In the genomic region with DNA sequence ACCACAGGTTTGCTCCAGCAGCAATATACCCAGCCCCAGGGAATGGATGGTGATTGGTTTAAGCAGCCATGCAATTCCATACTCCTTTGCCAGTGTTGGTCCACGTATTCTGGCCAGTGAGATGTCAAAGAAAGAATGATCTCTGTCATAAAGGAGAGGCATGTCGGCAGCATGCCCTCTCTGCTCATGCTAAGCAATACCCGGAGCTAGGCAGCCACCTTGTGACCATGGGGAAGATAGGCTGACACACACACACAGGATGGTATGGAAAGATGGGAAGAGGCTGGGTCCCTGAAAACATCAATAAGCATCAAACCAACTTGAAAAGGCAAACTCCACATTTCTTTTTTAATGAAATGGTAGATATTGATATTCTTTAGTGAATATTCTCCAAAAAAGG, we compare ENCODE assay signal across 30 cellular contexts. TPM values are rescaled to one million over a fixed set of nuclear protein-coding genes. Genes with fewer than 3 reads are reported as not detected.
A peak's percentile ranks its signal among the peaks of the same experiment; 100 is the strongest.
DNase-seq lines count a peak whose midpoint lies in the region; ATAC-seq and TF ChIP-seq lines count a peak whose summit lies in the region.
"Had no signal": no experiment of that assay in that cellular context is flagged by ENCODE, and none has a peak within 500 bp of the region (broad histone marks: within the 10 kb centered on the region; RNA-seq: fewer than 3 reads in every experiment).

No MANE protein-coding gene starts in this region.

- H3K4me1 ChIP-seq in mammary epithelial cell (ENCODE audit: insufficient read depth, low read length) (peaks cover 4% of the 10 kb centered on the region), body of pancreas (peaks cover 9% of the 10 kb centered on the region), gastrocnemius medialis (peaks cover 0 to 9% of the 10 kb centered on the region in 2 donors), Karpas-422 (ENCODE audit: low read length) (no peaks in the 10 kb centered on the region), neural progenitor cell (peaks cover 21% of the 10 kb centered on the region)
- H3K4me1 ChIP-seq: adrenal gland had no signal

- H3K9me3 ChIP-seq in mammary epithelial cell (replicated peaks; ENCODE audit: insufficient read depth, low read length) (no peaks in the 10 kb centered on the region), body of pancreas (no peaks in the 10 kb centered on the region), gastrocnemius medialis (no peaks in the 10 kb centered on the region), Karpas-422 (ENCODE audit: low read length) (no peaks in the 10 kb centered on the region), neural progenitor cell (ENCODE audit: low read depth) (no peaks in the 10 kb centered on the region)
- H3K9me3 ChIP-seq: adrenal gland, spleen, transverse colon had no signal

- ATAC-seq in body of pancreas: peak; percentile 21
- ATAC-seq in gastrocnemius medialis: peak; percentile 89 to 93
- ATAC-seq: activated T-cell treated with anti-CD3 and anti-CD28 coated beads, Interleukin-2, amount 50 U/mL, for 4 hours; right cardiac atrium had no signal

- peaks cover 19% of the 10 kb centered on the region for H3K4me1 Mint-ChIP-seq in neural progenitor cell
- H3K4me1 Mint-ChIP-seq: B cell had no signal

- no peak for TF ChIP-seq CTCF in mammary epithelial cell (conservative IDR thresholded peaks at IDR 0.05 in 1 of 2, IDR thresholded peaks at IDR 0.05 in 1 of 2; ENCODE audit: extremely low read depth in 1 of 2, insufficient read depth in 1 of 2, low read depth in 1 of 2, low read length in 2 of 2)
- TF ChIP-seq CTCF in NB4 (IDR thresholded peaks at IDR 0.05; ENCODE audit: low read depth, low read length): peak; percentile 2
- peak in 4 of 7 experiments; percentile 6 to 28 (median 15) for TF ChIP-seq CTCF in body of pancreas (IDR thresholded peaks at IDR 0.05)
- TF ChIP-seq CTCF in gastrocnemius medialis (IDR thresholded peaks at IDR 0.05 in 4 of 5, conservative IDR thresholded peaks at IDR 0.05 in 1 of 5): peak in 4 of 5 experiments; percentile 42 to 57 (median 48)
- TF ChIP-seq CTCF in neural progenitor cell (IDR thresholded peaks at IDR 0.05): no peak

- dilution Hi-C loops in mammary epithelial cell (cut with HindIII; ENCODE audit: low sequenced_read_pairs): no loop called here

- DNase-seq in T47D (ENCODE audit: low read depth in 1 of 2, low spot score in 1 of 2) (peak; percentile 62 to 73), mammary epithelial cell (no peak), NB4 (ENCODE audit: low read depth) (peak; percentile 32), body of pancreas (peak in 1 of 4 donors; percentile 33), gastrocnemius medialis (peak; percentile 56 to 65), SIG-M5 (lab: John Stamatoyannopoulos, UW) (no peak), Karpas-422 (no peak), neural progenitor cell (ENCODE audit: low spot score) (no peak)
- DNase-seq: activated CD4-positive, alpha-beta T cell treated with anti-CD3 and anti-CD28 coated beads, Interleukin-2, amount 10 ng/mL, durations not matched to agents 7 days and 5 days; activated gamma-delta T cell treated with Interleukin-2 at 50 U/mL for 16 hours; activated T-cell treated with anti-CD3 and anti-CD28 coated beads, Interleukin-2, amount 50 U/mL, for 4 hours; adrenal gland; brain microvascular endothelial cell; CD8-positive, alpha-beta memory T cell; DMS153; head of caudate nucleus; NCI-H1092 treated with DMSO at 0.1 percent for 48 hours; NCI-H187 treated with DMSO at 0.1 percent for 48 hours; NCI-H526; nephron progenitor cell; right cardiac atrium; spleen; transverse colon had no signal

- peaks cover 15% of the 10 kb centered on the region for H3K27me3 ChIP-seq in mammary epithelial cell (ENCODE audit: insufficient read depth, low read length)
- peaks cover 0 to 7% of the 10 kb centered on the region in 2 donors for H3K27me3 ChIP-seq in body of pancreas
- peaks cover 0 to 9% (median 0%) of the 10 kb centered on the region in 3 donors for H3K27me3 ChIP-seq in gastrocnemius medialis
- no peaks in the 10 kb centered on the region for H3K27me3 ChIP-seq in Karpas-422 (ENCODE audit: low read length)
- peaks cover 72% of the 10 kb centered on the region for H3K27me3 ChIP-seq in neural progenitor cell

- H4K20me1 ChIP-seq in mammary epithelial cell (ENCODE audit: insufficient read depth, low read length): no peaks in the 10 kb centered on the region
- H4K20me1 ChIP-seq in Karpas-422 (ENCODE audit: insufficient read depth, low read depth, low read length): no peaks in the 10 kb centered on the region
- H4K20me1 ChIP-seq in neural progenitor cell (ENCODE audit: low read depth): peaks cover 9% of the 10 kb centered on the region

- TF ChIP-seq POLR2A in NB4 (IDR thresholded peaks at IDR 0.05; ENCODE audit: extremely low read depth, insufficient read length): no peak
- TF ChIP-seq POLR2A in body of pancreas (IDR thresholded peaks at IDR 0.05): no peak
- TF ChIP-seq POLR2A in gastrocnemius medialis (IDR thresholded peaks at IDR 0.05): no peak

- WGBS in mammary epithelial cell (ENCODE audit: low coverage, missing lambda C conversion rate): 66% methylated on average over 3 of the region's 3 CpGs
- WGBS in body of pancreas, 2 donors: 70 to 74% methylated on average over 3 of the region's 3 CpGs

- BruUV-seq in mammary epithelial cell (replicated peaks; lab: Mats Ljungman, UMichigan): no TSS peak

- H3K9me2 ChIP-seq in Karpas-422 (replicated peaks; ENCODE audit: insufficient read depth, low read length): no peaks in the 10 kb centered on the region

- CTCF ChIA-PET in mammary epithelial cell (lab: Charles Lee; ENCODE audit: low non-redundant PET): interaction anchor here (0.6 kb wide), 1 partner anchor 242 kb away, joined by 4 read pairs; no protein-coding TSS in a partner anchor

- peaks cover 20% of the 10 kb centered on the region for H3F3A ChIP-seq in neural progenitor cell (ENCODE audit: low read depth)

- H2AFZ ChIP-seq in mammary epithelial cell (ENCODE audit: low read depth, low read length) (no peak overlapping the region), Karpas-422 (ENCODE audit: low read length) (no peak overlapping the region), neural progenitor cell (replicated peaks) (no peak overlapping the region)

- H3K27ac ChIP-seq in mammary epithelial cell (ENCODE audit: insufficient read depth, low read depth, low read length) (no peak overlapping the region), body of pancreas (no peak overlapping the region), gastrocnemius medialis (no peak overlapping the region), Karpas-422 (ENCODE audit: low read length) (no peak overlapping the region), neural progenitor cell (no peak overlapping the region)
- H3K27ac ChIP-seq: adrenal gland, brain microvascular endothelial cell, epithelial cell of prostate, spleen, transverse colon had no signal

- no peak overlapping the region for H3K9ac ChIP-seq in mammary epithelial cell (ENCODE audit: insufficient read depth, low read length)
- H3K9ac ChIP-seq in Karpas-422 (ENCODE audit: low read length): no peak overlapping the region
- H3K9ac ChIP-seq in neural progenitor cell: no peak overlapping the region

- H3K36me3 ChIP-seq in mammary epithelial cell (ENCODE audit: insufficient read depth, low read length) (no peaks in the 10 kb centered on the region), body of pancreas (replicated peaks in 1 of 2; ENCODE audit: insufficient read depth in 1 of 2, low read depth in 2 of 2) (no peaks in the 10 kb centered on the region), gastrocnemius medialis (no peaks in the 10 kb centered on the region), Karpas-422 (ENCODE audit: insufficient read depth, low read length) (no peaks in the 10 kb centered on the region), neural progenitor cell (no peaks in the 10 kb centered on the region)
- H3K36me3 ChIP-seq: adrenal gland, brain microvascular endothelial cell, spleen, transverse colon had no signal

- no peak overlapping the region for H3K4me3 Mint-ChIP-seq in neural progenitor cell
- H3K4me3 Mint-ChIP-seq: activated CD4-positive, alpha-beta T cell treated with anti-CD3 and anti-CD28 coated beads, Interleukin-2, amount 10 ng/mL, durations not matched to agents 7 days and 5 days; activated T-cell treated with anti-CD3 and anti-CD28 coated beads, Interleukin-2, amount 50 U/mL, for 4 hours; B cell; CD8-positive, alpha-beta memory T cell; IgD-negative memory B cell; nephron progenitor cell; T-helper 1 cell treated with Interleukin-12 subunit alpha and Interleukin-12 subunit beta and Interleukin-4 antibody, amounts not matched to agents 30 μg/mL and 1 μg/mL, for 36 hours had no signal

- intact Hi-C loops in mammary epithelial cell (cut with micrococcal nuclease): no loop called here
- intact Hi-C loops in body of pancreas (cut with DNase I): no loop called here
- intact Hi-C loops in gastrocnemius medialis (cut with DNase I; ENCODE audit: low total_unique reads): loop anchor here (1.0 kb wide), 1 partner anchor 87 kb away; no protein-coding TSS in a partner anchor

- H3K27ac Mint-ChIP-seq in neural progenitor cell: no peak overlapping the region
- H3K27ac Mint-ChIP-seq: activated CD4-positive, alpha-beta T cell treated with anti-CD3 and anti-CD28 coated beads, Interleukin-2, amount 10 ng/mL, durations not matched to agents 7 days and 5 days; B cell; CD8-positive, alpha-beta memory T cell; IgD-negative memory B cell; nephron progenitor cell; T-helper 1 cell treated with Interleukin-12 subunit alpha and Interleukin-12 subunit beta and Interleukin-4 antibody, amounts not matched to agents 30 μg/mL and 1 μg/mL, for 36 hours had no signal

- H3K36me3 Mint-ChIP-seq in neural progenitor cell: no peaks in the 10 kb centered on the region
- H3K36me3 Mint-ChIP-seq: CD8-positive, alpha-beta memory T cell; IgD-negative memory B cell had no signal

- H3K4me3 ChIP-seq in mammary epithelial cell (replicated peaks in 1 of 3; ENCODE audit: insufficient read depth in 1 of 3, low read depth in 2 of 3, low read length in 3 of 3) (no peak overlapping the region), NB4 (ENCODE audit: low read depth, low read length) (no peak overlapping the region), body of pancreas (no peak overlapping the region), gastrocnemius medialis (no peak overlapping the region), Karpas-422 (ENCODE audit: low read length) (no peak overlapping the region), neural progenitor cell (no peak overlapping the region)
- H3K4me3 ChIP-seq: adrenal gland, lung, spleen, transverse colon had no signal

- in situ Hi-C loops in T47D (cut with HindIII; ENCODE audit: low pct_unique_long_range_greater_than_20kb, low sequenced_read_pairs) (no loop called here), mammary epithelial cell (cut with MboI; ENCODE audit: low sequenced_read_pairs in 2 of 2) (no loop called here), gastrocnemius medialis (cut with MboI; ENCODE audit: low sequenced_read_pairs in 4 of 4) (loop anchor here in 1 of 4 donors (10.0 kb wide), 1 partner anchor 87 kb away; the partner anchor contains the start of gene KCNJ11)

- peaks cover 28% of the 10 kb centered on the region for H3K27me3 Mint-ChIP-seq in neural progenitor cell (ENCODE audit: insufficient read depth, low read depth)

- no peak overlapping the region for H3K4me2 ChIP-seq in mammary epithelial cell (ENCODE audit: insufficient read depth, low read depth, low read length)
- no peak overlapping the region for H3K4me2 ChIP-seq in Karpas-422 (ENCODE audit: low read depth, low read length, poor library complexity, severe bottlenecking)
- H3K4me2 ChIP-seq in neural progenitor cell: no peak overlapping the region

- H3K9me3 Mint-ChIP-seq in neural progenitor cell: no peaks in the 10 kb centered on the region
- H3K9me3 Mint-ChIP-seq: activated CD4-positive, alpha-beta T cell treated with anti-CD3 and anti-CD28 coated beads, Interleukin-2, amount 10 ng/mL, durations not matched to agents 7 days and 5 days; activated T-cell treated with anti-CD3 and anti-CD28 coated beads, Interleukin-2, amount 50 U/mL, for 4 hours; CD8-positive, alpha-beta memory T cell; nephron progenitor cell; T-helper 1 cell treated with Interleukin-12 subunit alpha and Interleukin-12 subunit beta and Interleukin-4 antibody, amounts not matched to agents 30 μg/mL and 1 μg/mL, for 36 hours had no signal

- H3K79me2 ChIP-seq in mammary epithelial cell (ENCODE audit: insufficient read depth, low read length) (no peaks in the 10 kb centered on the region), Karpas-422 (ENCODE audit: low read length) (no peaks in the 10 kb centered on the region), neural progenitor cell (ENCODE audit: low read depth) (no peaks in the 10 kb centered on the region)

RNA-seq across cellular contexts. Expression of gene ABCC8, which starts 5.1 kb away (rescaled TPM):
- under 1 TPM in 1 of 2 donors, not detected in 1; 0.17 TPM for total RNA-seq in mammary epithelial cell
- polyA plus RNA-seq in mammary epithelial cell: not detected
- polyA minus RNA-seq in mammary epithelial cell: not detected
- 10 to 100 TPM; 42.5 to 87.0 TPM for total RNA-seq in body of pancreas
- 1 to 10 TPM in 2 of 4 donors, under 1 TPM in 2; 0.33 to 4.0 (median 1.1) TPM for total RNA-seq in gastrocnemius medialis
- not detected in 2 replicates for total RNA-seq in Karpas-422 (2014; rRNA removed; shearing (Covaris generic); ENCODE audit: low replicate concordance)
- total RNA-seq in neural progenitor cell (ENCODE audit: low replicate concordance): 0.32 and 4.2 TPM in 2 replicates
- total RNA-seq: activated CD4-positive, alpha-beta T cell treated with anti-CD3 and anti-CD28 coated beads, Interleukin-2, amount 10 ng/mL, durations not matched to agents 7 days and 5 days; activated T-cell treated with anti-CD3 and anti-CD28 coated beads, Interleukin-2, amount 50 U/mL, for 4 hours; CD8-positive, alpha-beta memory T cell; chondrocyte had no signal
- polyA plus RNA-seq: CD8-positive, alpha-beta memory T cell; IgD-negative memory B cell; keratinocyte had no signal

Comparison
In these comparisons a context has a peak if more than half of its experiments do, and no peak if none do; other contexts are left out.
1. DNase-seq: peak in T47D (2 of 2), NB4 (single experiment) and gastrocnemius medialis (2 of 2); none in mammary epithelial cell (single experiment), SIG-M5 (single experiment), Karpas-422 (single experiment) and neural progenitor cell (single experiment).
2. CTCF ChIP-seq: peak in NB4 (single experiment), body of pancreas (4 of 7) and gastrocnemius medialis (4 of 5); none in mammary epithelial cell (0 of 2) and neural progenitor cell (single experiment).